ENCODE assay signal across 8 cellular contexts in the genomic region with DNA sequence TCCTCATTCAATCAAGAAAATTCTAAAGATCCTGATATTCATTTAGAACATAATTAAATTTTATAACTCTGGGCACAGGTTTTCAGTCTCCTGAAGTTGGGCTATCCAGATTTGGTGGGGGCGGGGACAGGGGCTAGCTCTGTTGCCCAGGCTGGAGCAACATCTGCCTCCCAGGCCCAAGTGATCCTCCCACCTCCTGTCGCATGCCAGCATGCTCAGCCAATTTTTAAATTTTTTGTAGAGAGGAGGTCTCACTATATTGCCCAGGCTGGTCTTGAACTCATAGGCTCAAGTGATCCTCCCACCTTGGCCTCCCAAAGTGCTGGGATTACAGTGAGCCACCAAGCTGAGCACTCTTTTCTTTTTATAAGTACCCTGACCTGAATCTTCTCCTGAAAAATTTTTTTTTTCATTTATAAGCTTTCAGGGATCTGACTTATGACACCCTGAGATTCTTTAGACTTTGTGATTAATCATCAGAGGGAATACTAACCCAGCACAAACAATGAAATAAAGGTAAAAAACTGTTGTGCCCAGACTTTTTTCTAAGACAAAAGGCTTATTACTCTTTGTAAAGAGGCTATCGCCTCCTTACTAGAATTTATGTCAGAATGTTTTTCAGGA.
A peak's percentile ranks its signal among the peaks of the same experiment; 100 is the strongest.
DNase-seq lines count a peak whose midpoint lies in the region; ATAC-seq and TF ChIP-seq lines count a peak whose summit lies in the region.

No MANE protein-coding gene starts in this region.

- POLR2A ChIA-PET in activated CD4-positive, alpha-beta T cell treated with anti-CD3 and anti-CD28 coated beads for 36 hours (lab: Charles Lee): interaction anchor here (1.0 to 9.2 kb wide), 6 partner anchors 10 to 78 kb away, joined by 8 to 308 read pairs (median 62); no protein-coding TSS in a partner anchor

- H3K27ac ChIP-seq in suprapubic skin: peak overlapping the region; percentile 73

- no peak for TF ChIP-seq EP300 in suprapubic skin (IDR thresholded peaks at IDR 0.05)

- no peak for TF ChIP-seq CTCF in suprapubic skin (IDR thresholded peaks at IDR 0.05)

- H3K27ac Mint-ChIP-seq in activated CD4-positive, alpha-beta T cell treated with anti-CD3 and anti-CD28 coated beads for 36 hours: peak overlapping the region; percentile 93
- peak overlapping the region; percentile 98 for H3K27ac Mint-ChIP-seq in activated CD8-positive, alpha-beta memory T cell treated with anti-CD3 and anti-CD28 coated beads, Interleukin-2, amount 10 ng/mL, durations not matched to agents 7 days and 5 days
- peak overlapping the region; percentile 86 to 99 (median 95) for H3K27ac Mint-ChIP-seq in immature natural killer cell

- H3K9me3 Mint-ChIP-seq in activated CD4-positive, alpha-beta T cell treated with anti-CD3 and anti-CD28 coated beads for 36 hours (ENCODE audit: low read depth): no peaks in the 10 kb centered on the region
- H3K9me3 Mint-ChIP-seq in activated CD8-positive, alpha-beta memory T cell treated with anti-CD3 and anti-CD28 coated beads, Interleukin-2, amount 10 ng/mL, durations not matched to agents 7 days and 5 days (ENCODE audit: low read depth): no peaks in the 10 kb centered on the region
- no peaks in the 10 kb centered on the region for H3K9me3 Mint-ChIP-seq in immature natural killer cell

- CTCF ChIA-PET in activated CD4-positive, alpha-beta T cell treated with anti-CD3 and anti-CD28 coated beads for 36 hours (lab: Charles Lee): interaction anchor here (0.6 to 11.2 kb wide), 6 partner anchors 8 to 78 kb away, joined by 3 to 113 read pairs (median 24); no protein-coding TSS in a partner anchor
- CTCF ChIA-PET in activated CD8-positive, alpha-beta memory T cell treated with anti-CD3 and anti-CD28 coated beads, Interleukin-2, amount 10 ng/mL, durations not matched to agents 7 days and 5 days (lab: Charles Lee): interaction anchor here (1.0 to 5.2 kb wide), 7 partner anchors 8 to 77 kb away, joined by 3 to 51 read pairs (median 10); no protein-coding TSS in a partner anchor

- intact Hi-C loops in activated CD4-positive, alpha-beta T cell treated with anti-CD3 and anti-CD28 coated beads for 36 hours (cut with DNase I, micrococcal nuclease): no loop called here

- peak; percentile 4 for ATAC-seq in activated CD4-positive, alpha-beta T cell treated with anti-CD3 and anti-CD28 coated beads for 36 hours
- ATAC-seq in activated CD8-positive, alpha-beta memory T cell treated with anti-CD3 and anti-CD28 coated beads, Interleukin-2, amount 10 ng/mL, durations not matched to agents 7 days and 5 days: no peak
- no peak for ATAC-seq in HG03439 (IDR thresholded peaks at IDR 0.05; ENCODE audit: unreplicated experiment)
- no peak for ATAC-seq in HG02981 (IDR thresholded peaks at IDR 0.05; ENCODE audit: unreplicated experiment)

- H3K36me3 ChIP-seq in suprapubic skin: no peaks in the 10 kb centered on the region

- H3K4me3 Mint-ChIP-seq in activated CD4-positive, alpha-beta T cell treated with anti-CD3 and anti-CD28 coated beads for 36 hours: peak overlapping the region; percentile 78
- peak overlapping the region; percentile 74 for H3K4me3 Mint-ChIP-seq in activated CD8-positive, alpha-beta memory T cell treated with anti-CD3 and anti-CD28 coated beads, Interleukin-2, amount 10 ng/mL, durations not matched to agents 7 days and 5 days
- peak overlapping the region; percentile 6 to 84 (median 36) for H3K4me3 Mint-ChIP-seq in immature natural killer cell

- no peaks in the 10 kb centered on the region for H3K9me3 ChIP-seq in suprapubic skin

- peak; percentile 61 for DNase-seq in activated CD4-positive, alpha-beta T cell treated with anti-CD3 and anti-CD28 coated beads for 36 hours
- no peak for DNase-seq in activated CD4-positive, alpha-beta T cell treated with anti-CD3 and anti-CD28 coated beads for 1 hour
- DNase-seq in activated CD8-positive, alpha-beta memory T cell treated with anti-CD3 and anti-CD28 coated beads, Interleukin-2, amount 10 ng/mL, durations not matched to agents 7 days and 5 days: peak; percentile 61
- DNase-seq in immature natural killer cell (no peak), suprapubic skin (ENCODE audit: low spot score in 2 of 2) (no peak), NCI-H345 (lab: John Stamatoyannopoulos, UW) (no peak)

- no peak for TF ChIP-seq POLR2A in suprapubic skin (IDR thresholded peaks at IDR 0.05)

- no peaks in the 10 kb centered on the region for H3K27me3 Mint-ChIP-seq in activated CD4-positive, alpha-beta T cell treated with anti-CD3 and anti-CD28 coated beads for 36 hours
- no peaks in the 10 kb centered on the region for H3K27me3 Mint-ChIP-seq in activated CD8-positive, alpha-beta memory T cell treated with anti-CD3 and anti-CD28 coated beads, Interleukin-2, amount 10 ng/mL, durations not matched to agents 7 days and 5 days
- no peaks in the 10 kb centered on the region for H3K27me3 Mint-ChIP-seq in immature natural killer cell (ENCODE audit: low read depth in 3 of 3)

- no peaks in the 10 kb centered on the region for H3K27me3 ChIP-seq in suprapubic skin

- peaks cover 56% of the 10 kb centered on the region for H3K36me3 Mint-ChIP-seq in activated CD4-positive, alpha-beta T cell treated with anti-CD3 and anti-CD28 coated beads for 36 hours (ENCODE audit: low read depth)
- H3K36me3 Mint-ChIP-seq in activated CD8-positive, alpha-beta memory T cell treated with anti-CD3 and anti-CD28 coated beads, Interleukin-2, amount 10 ng/mL, durations not matched to agents 7 days and 5 days: peaks cover 28% of the 10 kb centered on the region
- peaks cover 0 to 21% (median 3%) of the 10 kb centered on the region in 3 donors for H3K36me3 Mint-ChIP-seq in immature natural killer cell

- WGBS in suprapubic skin: 63% methylated on average over 3 of the region's 3 CpGs

- no peak overlapping the region for H3K4me3 ChIP-seq in suprapubic skin

- H3K4me1 Mint-ChIP-seq in activated CD4-positive, alpha-beta T cell treated with anti-CD3 and anti-CD28 coated beads for 36 hours: peaks cover 88% of the 10 kb centered on the region
- H3K4me1 Mint-ChIP-seq in activated CD8-positive, alpha-beta memory T cell treated with anti-CD3 and anti-CD28 coated beads, Interleukin-2, amount 10 ng/mL, durations not matched to agents 7 days and 5 days: peaks cover 85% of the 10 kb centered on the region
- peaks cover 43 to 63% of the 10 kb centered on the region in 2 donors for H3K4me1 Mint-ChIP-seq in immature natural killer cell

- H3K4me1 ChIP-seq in suprapubic skin: peaks cover 54% of the 10 kb centered on the region

Comparison
In these comparisons a context has a peak if more than half of its experiments do, and no peak if none do; other contexts are left out.
1. DNase-seq: peak in activated CD4-positive, alpha-beta T cell treated with anti-CD3 and anti-CD28 coated beads for 36 hours (single experiment) and activated CD8-positive, alpha-beta memory T cell treated with anti-CD3 and anti-CD28 coated beads, Interleukin-2, amount 10 ng/mL, durations not matched to agents 7 days and 5 days (single experiment); none in activated CD4-positive, alpha-beta T cell treated with anti-CD3 and anti-CD28 coated beads for 1 hour (single experiment), immature natural killer cell (0 of 3), suprapubic skin (0 of 2) and NCI-H345 (single experiment).
2. Peak in every context shown above with its lines, with median percentiles within 50 percentile points of each other: H3K27ac Mint-ChIP-seq and H3K4me3 Mint-ChIP-seq.